ENCODE assay signal across 1 cellular context in the genomic region with DNA sequence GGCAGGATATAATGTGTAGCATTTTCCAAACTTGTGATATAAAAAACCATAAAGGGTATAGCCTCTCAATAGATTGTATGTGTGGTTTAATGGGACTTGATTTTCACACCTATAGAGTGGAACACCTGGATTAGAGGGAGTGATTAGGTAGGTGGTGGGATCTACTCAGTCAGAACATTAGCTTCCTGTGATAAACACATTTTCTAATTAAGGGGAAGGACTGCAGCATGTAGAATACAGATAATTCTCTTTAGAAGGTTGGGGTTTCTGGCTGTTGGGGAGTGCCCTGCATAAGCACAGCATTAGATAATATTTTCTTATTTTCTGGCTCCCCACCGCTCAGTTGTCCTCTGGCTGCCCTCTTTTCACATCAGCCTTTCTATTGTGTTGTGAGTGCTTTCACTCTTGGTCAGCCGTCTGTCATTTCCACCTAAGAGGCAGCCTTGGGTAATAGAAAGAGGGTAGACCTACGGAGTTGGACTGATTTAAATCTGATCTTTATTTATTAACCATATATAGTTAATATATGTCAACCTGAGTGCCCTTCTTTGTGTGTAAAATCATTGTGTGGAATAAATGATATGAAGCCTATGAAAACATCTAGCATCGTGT.
TF ChIP-seq lines count a peak whose summit lies in the region.

No MANE protein-coding gene starts in this region.

TF ChIP-seq in GM12878, 131 proteins besides CTCF, POLR2A, EP300 and RAD21 (continued from another document and continues in another):
- TF ChIP-seq, protein P1, sequence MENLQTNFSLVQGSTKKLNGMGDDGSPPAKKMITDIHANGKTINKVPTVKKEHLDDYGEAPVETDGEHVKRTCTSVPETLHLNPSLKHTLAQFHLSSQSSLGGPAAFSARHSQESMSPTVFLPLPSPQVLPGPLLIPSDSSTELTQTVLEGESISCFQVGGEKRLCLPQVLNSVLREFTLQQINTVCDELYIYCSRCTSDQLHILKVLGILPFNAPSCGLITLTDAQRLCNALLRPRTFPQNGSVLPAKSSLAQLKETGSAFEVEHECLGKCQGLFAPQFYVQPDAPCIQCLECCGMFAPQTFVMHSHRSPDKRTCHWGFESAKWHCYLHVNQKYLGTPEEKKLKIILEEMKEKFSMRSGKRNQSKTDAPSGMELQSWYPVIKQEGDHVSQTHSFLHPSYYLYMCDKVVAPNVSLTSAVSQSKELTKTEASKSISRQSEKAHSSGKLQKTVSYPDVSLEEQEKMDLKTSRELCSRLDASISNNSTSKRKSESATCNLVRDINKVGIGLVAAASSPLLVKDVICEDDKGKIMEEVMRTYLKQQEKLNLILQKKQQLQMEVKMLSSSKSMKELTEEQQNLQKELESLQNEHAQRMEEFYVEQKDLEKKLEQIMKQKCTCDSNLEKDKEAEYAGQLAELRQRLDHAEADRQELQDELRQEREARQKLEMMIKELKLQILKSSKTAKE (IDR thresholded peaks at IDR 0.05; ENCODE audit: low read depth, poor library complexity, severe bottlenecking), result peak; percentile 75
- TF ChIP-seq BCL11A (IDR thresholded peaks at IDR 0.05; ENCODE audit: low read depth, low read length) (no peak), FOXM1 (IDR thresholded peaks at IDR 0.05; ENCODE audit: low read depth, low read length) (no peak), HDAC6 (IDR thresholded peaks at IDR 0.05; ENCODE audit: unreplicated experiment) (no peak), EED (IDR thresholded peaks at IDR 0.05; ENCODE audit: low read depth) (no peak), HDGF (IDR thresholded peaks at IDR 0.05) (no peak), GABPA (IDR thresholded peaks at IDR 0.05; ENCODE audit: low read depth) (no peak), PAX8 (IDR thresholded peaks at IDR 0.05) (0 out of 2 replicates have a peak, but pooled peaks have one; percentile 5), SIX5 (IDR thresholded peaks at IDR 0.05; ENCODE audit: low read depth, low read length, severe bottlenecking) (no peak), SMARCA5 (IDR thresholded peaks at IDR 0.05) (no peak), ATF7 (IDR thresholded peaks at IDR 0.05; ENCODE audit: low read depth) (peak; percentile 42; the same call in 1 of the 2 replicates), MYC (IDR thresholded peaks at IDR 0.05; ENCODE audit: insufficient read depth, insufficient read length, insufficient replicate concordance, low read length, severe bottlenecking) (no peak), LARP7 (IDR thresholded peaks at IDR 0.05) (no peak), ZZZ3 (IDR thresholded peaks at IDR 0.05; ENCODE audit: control insufficient read depth, insufficient read length, low read depth) (no peak), KDM1A (IDR thresholded peaks at IDR 0.05; ENCODE audit: borderline replicate concordance) (no peak), BHLHE40 (IDR thresholded peaks at IDR 0.05; ENCODE audit: borderline replicate concordance in 1 of 2, low read depth in 2 of 2, low read length in 1 of 2) (no peak), RB1 (IDR thresholded peaks at IDR 0.05; ENCODE audit: borderline replicate concordance) (no peak), TCF3 (IDR thresholded peaks at IDR 0.05; ENCODE audit: borderline replicate concordance, insufficient read depth, low read depth, low read length) (no peak), POLR2AphosphoS5 (IDR thresholded peaks at IDR 0.05; ENCODE audit: low read length) (no peak), STAT3 (IDR thresholded peaks at IDR 0.05; ENCODE audit: low read depth, low read length) (no peak), STAT1 (conservative IDR thresholded peaks at IDR 0.05) (no peak), JUND (IDR thresholded peaks at IDR 0.05; ENCODE audit: low read depth, low read length) (no peak), NR2C1 (IDR thresholded peaks at IDR 0.05) (no peak), EZH2 (IDR thresholded peaks at IDR 0.05; ENCODE audit: borderline replicate concordance, control insufficient read depth, low read depth, low read length) (no peak), MXI1 (IDR thresholded peaks at IDR 0.05; ENCODE audit: low read depth, low read length) (0 out of 2 replicates have a peak, but pooled peaks have one; percentile 33)
- TF ChIP-seq, protein P2, sequence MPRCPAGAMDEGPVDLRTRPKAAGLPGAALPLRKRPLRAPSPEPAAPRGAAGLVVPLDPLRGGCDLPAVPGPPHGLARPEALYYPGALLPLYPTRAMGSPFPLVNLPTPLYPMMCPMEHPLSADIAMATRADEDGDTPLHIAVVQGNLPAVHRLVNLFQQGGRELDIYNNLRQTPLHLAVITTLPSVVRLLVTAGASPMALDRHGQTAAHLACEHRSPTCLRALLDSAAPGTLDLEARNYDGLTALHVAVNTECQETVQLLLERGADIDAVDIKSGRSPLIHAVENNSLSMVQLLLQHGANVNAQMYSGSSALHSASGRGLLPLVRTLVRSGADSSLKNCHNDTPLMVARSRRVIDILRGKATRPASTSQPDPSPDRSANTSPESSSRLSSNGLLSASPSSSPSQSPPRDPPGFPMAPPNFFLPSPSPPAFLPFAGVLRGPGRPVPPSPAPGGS (IDR thresholded peaks at IDR 0.05; ENCODE audit: borderline replicate concordance, insufficient read depth, low read depth, low read length, poor library complexity, severe bottlenecking), result no peak
- TF ChIP-seq, protein P3, sequence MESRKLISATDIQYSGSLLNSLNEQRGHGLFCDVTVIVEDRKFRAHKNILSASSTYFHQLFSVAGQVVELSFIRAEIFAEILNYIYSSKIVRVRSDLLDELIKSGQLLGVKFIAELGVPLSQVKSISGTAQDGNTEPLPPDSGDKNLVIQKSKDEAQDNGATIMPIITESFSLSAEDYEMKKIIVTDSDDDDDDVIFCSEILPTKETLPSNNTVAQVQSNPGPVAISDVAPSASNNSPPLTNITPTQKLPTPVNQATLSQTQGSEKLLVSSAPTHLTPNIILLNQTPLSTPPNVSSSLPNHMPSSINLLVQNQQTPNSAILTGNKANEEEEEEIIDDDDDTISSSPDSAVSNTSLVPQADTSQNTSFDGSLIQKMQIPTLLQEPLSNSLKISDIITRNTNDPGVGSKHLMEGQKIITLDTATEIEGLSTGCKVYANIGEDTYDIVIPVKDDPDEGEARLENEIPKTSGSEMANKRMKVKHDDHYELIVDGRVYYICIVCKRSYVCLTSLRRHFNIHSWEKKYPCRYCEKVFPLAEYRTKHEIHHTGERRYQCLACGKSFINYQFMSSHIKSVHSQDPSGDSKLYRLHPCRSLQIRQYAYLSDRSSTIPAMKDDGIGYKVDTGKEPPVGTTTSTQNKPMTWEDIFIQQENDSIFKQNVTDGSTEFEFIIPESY (IDR thresholded peaks at IDR 0.05), result no peak
- TF ChIP-seq, protein P4, sequence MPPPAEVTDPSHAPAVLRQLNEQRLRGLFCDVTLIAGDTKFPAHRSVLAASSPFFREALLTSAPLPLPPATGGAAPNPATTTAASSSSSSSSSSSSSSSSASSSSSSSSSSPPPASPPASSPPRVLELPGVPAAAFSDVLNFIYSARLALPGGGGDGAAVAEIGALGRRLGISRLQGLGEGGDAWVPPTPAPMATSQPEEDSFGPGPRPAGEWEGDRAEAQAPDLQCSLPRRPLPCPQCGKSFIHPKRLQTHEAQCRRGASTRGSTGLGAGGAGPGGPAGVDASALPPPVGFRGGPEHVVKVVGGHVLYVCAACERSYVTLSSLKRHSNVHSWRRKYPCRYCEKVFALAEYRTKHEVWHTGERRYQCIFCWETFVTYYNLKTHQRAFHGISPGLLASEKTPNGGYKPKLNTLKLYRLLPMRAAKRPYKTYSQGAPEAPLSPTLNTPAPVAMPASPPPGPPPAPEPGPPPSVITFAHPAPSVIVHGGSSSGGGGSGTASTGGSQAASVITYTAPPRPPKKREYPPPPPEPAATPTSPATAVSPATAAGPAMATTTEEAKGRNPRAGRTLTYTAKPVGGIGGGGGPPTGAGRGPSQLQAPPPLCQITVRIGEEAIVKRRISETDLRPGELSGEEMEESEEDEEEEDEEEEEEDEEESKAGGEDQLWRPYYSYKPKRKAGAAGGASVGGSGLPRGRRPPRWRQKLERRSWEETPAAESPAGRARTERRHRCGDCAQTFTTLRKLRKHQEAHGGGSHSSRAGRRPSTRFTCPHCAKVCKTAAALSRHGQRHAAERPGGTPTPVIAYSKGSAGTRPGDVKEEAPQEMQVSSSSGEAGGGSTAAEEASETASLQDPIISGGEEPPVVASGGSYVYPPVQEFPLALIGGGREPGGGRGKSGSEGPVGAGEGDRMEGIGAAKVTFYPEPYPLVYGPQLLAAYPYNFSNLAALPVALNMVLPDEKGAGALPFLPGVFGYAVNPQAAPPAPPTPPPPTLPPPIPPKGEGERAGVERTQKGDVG (CRISPR knock-in tag; IDR thresholded peaks at IDR 0.05), result no peak
- TF ChIP-seq, protein P5, sequence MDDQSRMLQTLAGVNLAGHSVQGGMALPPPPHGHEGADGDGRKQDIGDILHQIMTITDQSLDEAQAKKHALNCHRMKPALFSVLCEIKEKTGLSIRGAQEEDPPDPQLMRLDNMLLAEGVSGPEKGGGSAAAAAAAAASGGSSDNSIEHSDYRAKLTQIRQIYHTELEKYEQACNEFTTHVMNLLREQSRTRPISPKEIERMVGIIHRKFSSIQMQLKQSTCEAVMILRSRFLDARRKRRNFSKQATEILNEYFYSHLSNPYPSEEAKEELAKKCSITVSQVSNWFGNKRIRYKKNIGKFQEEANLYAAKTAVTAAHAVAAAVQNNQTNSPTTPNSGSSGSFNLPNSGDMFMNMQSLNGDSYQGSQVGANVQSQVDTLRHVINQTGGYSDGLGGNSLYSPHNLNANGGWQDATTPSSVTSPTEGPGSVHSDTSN (IDR thresholded peaks at IDR 0.05; ENCODE audit: insufficient replicate concordance, low read depth, low read length), result no peak
- TF ChIP-seq, protein P6, sequence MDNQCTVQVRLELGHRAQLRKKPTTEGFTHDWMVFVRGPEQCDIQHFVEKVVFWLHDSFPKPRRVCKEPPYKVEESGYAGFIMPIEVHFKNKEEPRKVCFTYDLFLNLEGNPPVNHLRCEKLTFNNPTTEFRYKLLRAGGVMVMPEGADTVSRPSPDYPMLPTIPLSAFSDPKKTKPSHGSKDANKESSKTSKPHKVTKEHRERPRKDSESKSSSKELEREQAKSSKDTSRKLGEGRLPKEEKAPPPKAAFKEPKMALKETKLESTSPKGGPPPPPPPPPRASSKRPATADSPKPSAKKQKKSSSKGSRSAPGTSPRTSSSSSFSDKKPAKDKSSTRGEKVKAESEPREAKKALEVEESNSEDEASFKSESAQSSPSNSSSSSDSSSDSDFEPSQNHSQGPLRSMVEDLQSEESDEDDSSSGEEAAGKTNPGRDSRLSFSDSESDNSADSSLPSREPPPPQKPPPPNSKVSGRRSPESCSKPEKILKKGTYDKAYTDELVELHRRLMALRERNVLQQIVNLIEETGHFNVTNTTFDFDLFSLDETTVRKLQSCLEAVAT (IDR thresholded peaks at IDR 0.05), result no peak
- TF ChIP-seq, protein P7, sequence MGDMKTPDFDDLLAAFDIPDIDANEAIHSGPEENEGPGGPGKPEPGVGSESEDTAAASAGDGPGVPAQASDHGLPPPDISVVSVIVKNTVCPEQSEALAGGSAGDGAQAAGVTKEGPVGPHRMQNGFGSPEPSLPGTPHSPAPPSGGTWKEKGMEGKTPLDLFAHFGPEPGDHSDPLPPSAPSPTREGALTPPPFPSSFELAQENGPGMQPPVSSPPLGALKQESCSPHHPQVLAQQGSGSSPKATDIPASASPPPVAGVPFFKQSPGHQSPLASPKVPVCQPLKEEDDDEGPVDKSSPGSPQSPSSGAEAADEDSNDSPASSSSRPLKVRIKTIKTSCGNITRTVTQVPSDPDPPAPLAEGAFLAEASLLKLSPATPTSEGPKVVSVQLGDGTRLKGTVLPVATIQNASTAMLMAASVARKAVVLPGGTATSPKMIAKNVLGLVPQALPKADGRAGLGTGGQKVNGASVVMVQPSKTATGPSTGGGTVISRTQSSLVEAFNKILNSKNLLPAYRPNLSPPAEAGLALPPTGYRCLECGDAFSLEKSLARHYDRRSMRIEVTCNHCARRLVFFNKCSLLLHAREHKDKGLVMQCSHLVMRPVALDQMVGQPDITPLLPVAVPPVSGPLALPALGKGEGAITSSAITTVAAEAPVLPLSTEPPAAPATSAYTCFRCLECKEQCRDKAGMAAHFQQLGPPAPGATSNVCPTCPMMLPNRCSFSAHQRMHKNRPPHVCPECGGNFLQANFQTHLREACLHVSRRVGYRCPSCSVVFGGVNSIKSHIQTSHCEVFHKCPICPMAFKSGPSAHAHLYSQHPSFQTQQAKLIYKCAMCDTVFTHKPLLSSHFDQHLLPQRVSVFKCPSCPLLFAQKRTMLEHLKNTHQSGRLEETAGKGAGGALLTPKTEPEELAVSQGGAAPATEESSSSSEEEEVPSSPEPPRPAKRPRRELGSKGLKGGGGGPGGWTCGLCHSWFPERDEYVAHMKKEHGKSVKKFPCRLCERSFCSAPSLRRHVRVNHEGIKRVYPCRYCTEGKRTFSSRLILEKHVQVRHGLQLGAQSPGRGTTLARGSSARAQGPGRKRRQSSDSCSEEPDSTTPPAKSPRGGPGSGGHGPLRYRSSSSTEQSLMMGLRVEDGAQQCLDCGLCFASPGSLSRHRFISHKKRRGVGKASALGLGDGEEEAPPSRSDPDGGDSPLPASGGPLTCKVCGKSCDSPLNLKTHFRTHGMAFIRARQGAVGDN (IDR thresholded peaks at IDR 0.05), result 0 out of 2 replicates have a peak, but pooled peaks have one; percentile 17
- TF ChIP-seq, protein P8, sequence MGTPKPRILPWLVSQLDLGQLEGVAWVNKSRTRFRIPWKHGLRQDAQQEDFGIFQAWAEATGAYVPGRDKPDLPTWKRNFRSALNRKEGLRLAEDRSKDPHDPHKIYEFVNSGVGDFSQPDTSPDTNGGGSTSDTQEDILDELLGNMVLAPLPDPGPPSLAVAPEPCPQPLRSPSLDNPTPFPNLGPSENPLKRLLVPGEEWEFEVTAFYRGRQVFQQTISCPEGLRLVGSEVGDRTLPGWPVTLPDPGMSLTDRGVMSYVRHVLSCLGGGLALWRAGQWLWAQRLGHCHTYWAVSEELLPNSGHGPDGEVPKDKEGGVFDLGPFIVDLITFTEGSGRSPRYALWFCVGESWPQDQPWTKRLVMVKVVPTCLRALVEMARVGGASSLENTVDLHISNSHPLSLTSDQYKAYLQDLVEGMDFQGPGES (IDR thresholded peaks at IDR 0.05), result no peak
- TF ChIP-seq, protein P9, sequence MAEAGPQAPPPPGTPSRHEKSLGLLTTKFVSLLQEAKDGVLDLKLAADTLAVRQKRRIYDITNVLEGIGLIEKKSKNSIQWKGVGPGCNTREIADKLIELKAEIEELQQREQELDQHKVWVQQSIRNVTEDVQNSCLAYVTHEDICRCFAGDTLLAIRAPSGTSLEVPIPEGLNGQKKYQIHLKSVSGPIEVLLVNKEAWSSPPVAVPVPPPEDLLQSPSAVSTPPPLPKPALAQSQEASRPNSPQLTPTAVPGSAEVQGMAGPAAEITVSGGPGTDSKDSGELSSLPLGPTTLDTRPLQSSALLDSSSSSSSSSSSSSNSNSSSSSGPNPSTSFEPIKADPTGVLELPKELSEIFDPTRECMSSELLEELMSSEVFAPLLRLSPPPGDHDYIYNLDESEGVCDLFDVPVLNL (IDR thresholded peaks at IDR 0.05; ENCODE audit: low read depth, low read length), result no peak
- TF ChIP-seq, protein P10, sequence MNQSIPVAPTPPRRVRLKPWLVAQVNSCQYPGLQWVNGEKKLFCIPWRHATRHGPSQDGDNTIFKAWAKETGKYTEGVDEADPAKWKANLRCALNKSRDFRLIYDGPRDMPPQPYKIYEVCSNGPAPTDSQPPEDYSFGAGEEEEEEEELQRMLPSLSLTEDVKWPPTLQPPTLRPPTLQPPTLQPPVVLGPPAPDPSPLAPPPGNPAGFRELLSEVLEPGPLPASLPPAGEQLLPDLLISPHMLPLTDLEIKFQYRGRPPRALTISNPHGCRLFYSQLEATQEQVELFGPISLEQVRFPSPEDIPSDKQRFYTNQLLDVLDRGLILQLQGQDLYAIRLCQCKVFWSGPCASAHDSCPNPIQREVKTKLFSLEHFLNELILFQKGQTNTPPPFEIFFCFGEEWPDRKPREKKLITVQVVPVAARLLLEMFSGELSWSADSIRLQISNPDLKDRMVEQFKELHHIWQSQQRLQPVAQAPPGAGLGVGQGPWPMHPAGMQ (IDR thresholded peaks at IDR 0.05; ENCODE audit: borderline replicate concordance), result no peak
